In the genomic region with DNA sequence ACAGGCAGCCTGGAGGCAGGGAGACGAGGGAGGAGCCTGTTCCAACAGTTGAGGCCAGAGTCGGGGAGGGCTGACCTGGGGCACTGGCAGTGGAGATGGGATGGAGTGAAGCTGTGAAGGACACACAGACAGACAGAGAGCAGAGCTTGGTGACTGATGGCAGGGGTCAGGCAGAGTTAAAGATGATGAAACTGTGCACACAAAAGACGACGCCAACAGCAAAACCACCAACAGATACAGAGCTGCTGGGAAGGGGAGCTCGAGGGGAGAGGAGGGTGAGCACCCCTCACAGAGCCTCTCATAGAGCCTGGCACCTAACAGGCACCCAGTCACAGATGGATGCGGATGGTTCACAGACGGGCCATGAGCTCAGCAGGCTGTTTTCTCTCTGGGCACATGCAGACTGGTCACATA, we compare ENCODE assay signal across 7 cellular contexts. TPM values are rescaled to one million over a fixed set of nuclear protein-coding genes. Genes with fewer than 3 reads are reported as not detected.
A peak's percentile ranks its signal among the peaks of the same experiment; 100 is the strongest.
DNase-seq lines count a peak whose midpoint lies in the region; ATAC-seq and TF ChIP-seq lines count a peak whose summit lies in the region.
"Not testable (repeated sequence)": the region's sequence is repeated elsewhere in the genome, so short reads cannot be mapped to it uniquely, and the experiment has no call there.

No MANE protein-coding gene starts in this region.

- peaks cover 27% of the 10 kb centered on the region for H3K4me1 Mint-ChIP-seq in activated CD4-positive, alpha-beta T cell treated with anti-CD3 and anti-CD28 coated beads, Interleukin-2, amount 10 ng/mL, durations not matched to agents 24 days and 14 days
- H3K4me1 Mint-ChIP-seq in activated T-helper 2 cell treated with anti-CD3 and anti-CD28 coated beads, Interferon-gamma antibody, Interleukin-2, Interleukin-4, amounts not matched to agents 10 μg/mL and 5 μg/mL and 100 μg/mL, durations not matched to agents 14 hours and 24 hours and 36 hours (ENCODE audit: low read depth), result peaks cover 28% of the 10 kb centered on the region
- H3K4me1 Mint-ChIP-seq in central memory CD8-positive, alpha-beta T cell, result peaks cover 27% of the 10 kb centered on the region

- not testable (repeated sequence) for TF ChIP-seq CTCF in DND-41 (IDR thresholded peaks at IDR 0.05; ENCODE audit: borderline replicate concordance, extremely low read depth, low read length, poor library complexity, severe bottlenecking); Loucy (conservative IDR thresholded peaks at IDR 0.05; ENCODE audit: low read length); left lung (IDR thresholded peaks at IDR 0.05)

- H3K36me3 Mint-ChIP-seq in activated CD4-positive, alpha-beta T cell treated with anti-CD3 and anti-CD28 coated beads, Interleukin-2, amount 10 ng/mL, durations not matched to agents 24 days and 14 days (ENCODE audit: low read depth); activated T-helper 2 cell treated with anti-CD3 and anti-CD28 coated beads, Interferon-gamma antibody, Interleukin-2, Interleukin-4, amounts not matched to agents 10 μg/mL and 5 μg/mL and 100 μg/mL, durations not matched to agents 14 hours and 24 hours and 36 hours (ENCODE audit: low read depth); central memory CD8-positive, alpha-beta T cell (ENCODE audit: insufficient read depth): not testable (repeated sequence)

- not testable (repeated sequence) for H3K27me3 Mint-ChIP-seq in activated CD4-positive, alpha-beta T cell treated with anti-CD3 and anti-CD28 coated beads, Interleukin-2, amount 10 ng/mL, durations not matched to agents 24 days and 14 days; activated T-helper 2 cell treated with anti-CD3 and anti-CD28 coated beads, Interferon-gamma antibody, Interleukin-2, Interleukin-4, amounts not matched to agents 10 μg/mL and 5 μg/mL and 100 μg/mL, durations not matched to agents 14 hours and 24 hours and 36 hours (ENCODE audit: low read depth); central memory CD8-positive, alpha-beta T cell

- peak overlapping the region in 1 of 2 experiments; percentile 51; a peak in 2 of 4 replicates for H3K4me3 ChIP-seq in DND-41 (ENCODE audit: low read depth in 1 of 2, low read length in 2 of 2)
- not testable (repeated sequence) for H3K4me3 ChIP-seq in Loucy (ENCODE audit: low read length, poor library complexity, severe bottlenecking); left lung; rectal smooth muscle tissue (ENCODE audit: low read length)

- H3K27me3 ChIP-seq in DND-41 (ENCODE audit: insufficient read depth, low read length, poor library complexity); Loucy (ENCODE audit: insufficient read depth, low read length, poor library complexity, severe bottlenecking); left lung; rectal smooth muscle tissue (ENCODE audit: control insufficient read depth, insufficient read depth, low read length): not testable (repeated sequence)

- H2AFZ ChIP-seq in DND-41 (ENCODE audit: low read depth, low read length) (peak overlapping the region; percentile 87), Loucy (ENCODE audit: low read length) (peak overlapping the region; percentile 74; the same call in 1 of the 2 replicates)

- peak overlapping the region; percentile 83 for H3K4me3 Mint-ChIP-seq in activated CD4-positive, alpha-beta T cell treated with anti-CD3 and anti-CD28 coated beads, Interleukin-2, amount 10 ng/mL, durations not matched to agents 24 days and 14 days
- peak overlapping the region; percentile 84 for H3K4me3 Mint-ChIP-seq in activated T-helper 2 cell treated with anti-CD3 and anti-CD28 coated beads, Interferon-gamma antibody, Interleukin-2, Interleukin-4, amounts not matched to agents 10 μg/mL and 5 μg/mL and 100 μg/mL, durations not matched to agents 14 hours and 24 hours and 36 hours (ENCODE audit: low read depth)
- H3K4me3 Mint-ChIP-seq in central memory CD8-positive, alpha-beta T cell, result peak overlapping the region; percentile 78

- H3K36me3 ChIP-seq in DND-41 (ENCODE audit: insufficient read depth, low read length); Loucy (ENCODE audit: insufficient read depth, low read length); left lung; rectal smooth muscle tissue (ENCODE audit: control insufficient read depth, insufficient read depth, low read length): not testable (repeated sequence)

- H3K27ac Mint-ChIP-seq in activated CD4-positive, alpha-beta T cell treated with anti-CD3 and anti-CD28 coated beads, Interleukin-2, amount 10 ng/mL, durations not matched to agents 24 days and 14 days, result peak overlapping the region; percentile 97
- peak overlapping the region; percentile 97 for H3K27ac Mint-ChIP-seq in activated T-helper 2 cell treated with anti-CD3 and anti-CD28 coated beads, Interferon-gamma antibody, Interleukin-2, Interleukin-4, amounts not matched to agents 10 μg/mL and 5 μg/mL and 100 μg/mL, durations not matched to agents 14 hours and 24 hours and 36 hours
- H3K27ac Mint-ChIP-seq in central memory CD8-positive, alpha-beta T cell (ENCODE audit: low read depth), result peak overlapping the region; percentile 98

- not testable (repeated sequence) for H3K9me3 Mint-ChIP-seq in activated CD4-positive, alpha-beta T cell treated with anti-CD3 and anti-CD28 coated beads, Interleukin-2, amount 10 ng/mL, durations not matched to agents 24 days and 14 days; activated T-helper 2 cell treated with anti-CD3 and anti-CD28 coated beads, Interferon-gamma antibody, Interleukin-2, Interleukin-4, amounts not matched to agents 10 μg/mL and 5 μg/mL and 100 μg/mL, durations not matched to agents 14 hours and 24 hours and 36 hours; central memory CD8-positive, alpha-beta T cell

- intact Hi-C loops in activated CD4-positive, alpha-beta T cell treated with anti-CD3 and anti-CD28 coated beads, Interleukin-2, amount 10 ng/mL, durations not matched to agents 24 days and 14 days (cut with micrococcal nuclease); activated T-helper 2 cell treated with anti-CD3 and anti-CD28 coated beads, Interferon-gamma antibody, Interleukin-2, Interleukin-4, amounts not matched to agents 10 μg/mL and 5 μg/mL and 100 μg/mL, durations not matched to agents 14 hours and 24 hours and 36 hours (cut with micrococcal nuclease); left lung (cut with DNase I): not testable (repeated sequence)

- H3K9ac ChIP-seq in DND-41 (ENCODE audit: low read depth, low read length), result peak overlapping the region; percentile 53
- not testable (repeated sequence) for H3K9ac ChIP-seq in Loucy (ENCODE audit: low read depth, low read length, poor library complexity, severe bottlenecking); rectal smooth muscle tissue (ENCODE audit: low read length)

- not testable (repeated sequence) for H3K9me3 ChIP-seq in DND-41 (ENCODE audit: insufficient read depth, low read length, severe bottlenecking); Loucy (ENCODE audit: insufficient read depth, low read depth, low read length); left lung

- not testable (repeated sequence) for H3K79me2 ChIP-seq in DND-41 (ENCODE audit: insufficient read depth, low read length); Loucy (ENCODE audit: insufficient read depth, low read length)

- not testable (repeated sequence) for H3F3A ChIP-seq in Loucy (ENCODE audit: low read depth)

- H3K4me2 ChIP-seq in DND-41 (ENCODE audit: insufficient read depth, low read length) (peak overlapping the region; percentile 68), Loucy (ENCODE audit: low read depth, low read length, poor library complexity, severe bottlenecking) (peak overlapping the region; percentile 56)

- ATAC-seq in DND-41 (ENCODE audit: insufficient read depth, low read depth), result peak; percentile 63
- peak; percentile 38 for ATAC-seq in central memory CD8-positive, alpha-beta T cell (replicated peaks; ENCODE audit: extremely low read depth, poor library complexity, severe bottlenecking)
- ATAC-seq in left lung, result peak; percentile 26

- H3K9me2 ChIP-seq in Loucy (replicated peaks; ENCODE audit: low read depth, low read length), result not testable (repeated sequence)

- H4K20me1 ChIP-seq in DND-41 (ENCODE audit: insufficient read depth, low read length); Loucy (ENCODE audit: insufficient read depth, low read length, poor library complexity, severe bottlenecking): not testable (repeated sequence)

- peak; percentile 52 for DNase-seq in DND-41
- peak; percentile 63 for DNase-seq in activated CD4-positive, alpha-beta T cell treated with anti-CD3 and anti-CD28 coated beads, Interleukin-2, amount 10 ng/mL, durations not matched to agents 24 days and 14 days
- not testable (repeated sequence) for DNase-seq in activated T-helper 2 cell treated with anti-CD3 and anti-CD28 coated beads, Interferon-gamma antibody, Interleukin-2, Interleukin-4, amounts not matched to agents 10 μg/mL and 5 μg/mL and 100 μg/mL, durations not matched to agents 14 hours and 24 hours and 36 hours (ENCODE audit: low spot score); central memory CD8-positive, alpha-beta T cell (ENCODE audit: low spot score in 2 of 2); left lung

- H3K4me1 ChIP-seq in DND-41 (ENCODE audit: insufficient read depth, low read length) (peaks cover 25% of the 10 kb centered on the region), Loucy (ENCODE audit: insufficient read depth, low read length, poor library complexity, severe bottlenecking) (peaks cover 16% of the 10 kb centered on the region)
- H3K4me1 ChIP-seq in left lung; rectal smooth muscle tissue (ENCODE audit: control insufficient read depth, insufficient read depth, low read length): not testable (repeated sequence)

- H3K27ac ChIP-seq in DND-41 (ENCODE audit: low read length) (peak overlapping the region; percentile 95), rectal smooth muscle tissue (ENCODE audit: low read depth, low read length) (peak overlapping the region; percentile 38)
- not testable (repeated sequence) for H3K27ac ChIP-seq in left lung

RNA-seq across cellular contexts. Expression of a gene that starts 10.4 kb away (rescaled TPM):
- 480 and 482 TPM in 2 replicates for total RNA-seq in activated CD4-positive, alpha-beta T cell treated with anti-CD3 and anti-CD28 coated beads, Interleukin-2, amount 10 ng/mL, durations not matched to agents 24 days and 14 days
- 473 and 476 TPM in 2 replicates for total RNA-seq in activated T-helper 2 cell treated with anti-CD3 and anti-CD28 coated beads, Interferon-gamma antibody, Interleukin-2, Interleukin-4, amounts not matched to agents 10 μg/mL and 5 μg/mL and 100 μg/mL, durations not matched to agents 14 hours and 24 hours and 36 hours
- total RNA-seq in left lung, result 100 to 1,000 TPM; 503 to 543 TPM
